ENCODE assay signal across 1 cellular context in the genomic region with DNA sequence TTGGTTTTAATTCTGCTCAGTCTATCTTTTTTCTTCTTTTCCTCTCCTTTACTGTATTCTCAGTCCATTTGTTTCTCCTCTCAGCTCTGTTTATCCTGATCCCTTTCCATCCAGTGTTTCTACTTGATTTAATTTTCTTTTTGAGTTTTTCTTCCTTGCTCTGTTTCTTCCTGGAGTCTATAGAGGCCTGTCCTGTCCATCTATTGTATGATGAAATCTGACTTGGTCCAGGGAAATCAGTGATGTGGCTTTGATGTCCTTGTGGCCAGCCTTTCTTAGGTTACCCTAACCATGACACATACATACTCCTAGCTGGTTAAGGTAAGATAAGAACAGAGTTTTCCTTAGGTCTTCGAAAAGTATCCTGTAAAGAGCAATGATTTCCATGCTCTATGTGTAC.
TF ChIP-seq lines count a peak whose summit lies in the region.

No MANE protein-coding gene starts in this region.

TF ChIP-seq in K562, 482 proteins besides CTCF, POLR2A, EP300 and RAD21 (continued from another document):
- TF ChIP-seq, protein P1, sequence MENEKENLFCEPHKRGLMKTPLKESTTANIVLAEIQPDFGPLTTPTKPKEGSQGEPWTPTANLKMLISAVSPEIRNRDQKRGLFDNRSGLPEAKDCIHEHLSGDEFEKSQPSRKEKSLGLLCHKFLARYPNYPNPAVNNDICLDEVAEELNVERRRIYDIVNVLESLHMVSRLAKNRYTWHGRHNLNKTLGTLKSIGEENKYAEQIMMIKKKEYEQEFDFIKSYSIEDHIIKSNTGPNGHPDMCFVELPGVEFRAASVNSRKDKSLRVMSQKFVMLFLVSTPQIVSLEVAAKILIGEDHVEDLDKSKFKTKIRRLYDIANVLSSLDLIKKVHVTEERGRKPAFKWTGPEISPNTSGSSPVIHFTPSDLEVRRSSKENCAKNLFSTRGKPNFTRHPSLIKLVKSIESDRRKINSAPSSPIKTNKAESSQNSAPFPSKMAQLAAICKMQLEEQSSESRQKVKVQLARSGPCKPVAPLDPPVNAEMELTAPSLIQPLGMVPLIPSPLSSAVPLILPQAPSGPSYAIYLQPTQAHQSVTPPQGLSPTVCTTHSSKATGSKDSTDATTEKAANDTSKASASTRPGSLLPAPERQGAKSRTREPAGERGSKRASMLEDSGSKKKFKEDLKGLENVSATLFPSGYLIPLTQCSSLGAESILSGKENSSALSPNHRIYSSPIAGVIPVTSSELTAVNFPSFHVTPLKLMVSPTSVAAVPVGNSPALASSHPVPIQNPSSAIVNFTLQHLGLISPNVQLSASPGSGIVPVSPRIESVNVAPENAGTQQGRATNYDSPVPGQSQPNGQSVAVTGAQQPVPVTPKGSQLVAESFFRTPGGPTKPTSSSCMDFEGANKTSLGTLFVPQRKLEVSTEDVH (IDR thresholded peaks at IDR 0.05; ENCODE audit: low read depth, partially characterized antibody): no peak
